In genomic region chr12:102966200-102966941, GRCh38 we compare ENCODE assay signal across 13 cellular contexts. TPM values are rescaled to one million over a fixed set of nuclear protein-coding genes. Genes with fewer than 3 reads are reported as not detected.
DNase-seq lines count a peak whose midpoint lies in the region; ATAC-seq and TF ChIP-seq lines count a peak whose summit lies in the region.
"Had no signal": no experiment of that assay in that cellular context is flagged by ENCODE, and none has a peak within 500 bp of the region (broad histone marks: within the 10 kb centered on the region; RNA-seq: fewer than 3 reads in every experiment).

No MANE protein-coding gene starts in this region.

- no peak overlapping the region for H3K9ac ChIP-seq in iPS-15b (ENCODE audit: low read depth, low read length)
- H3K9ac ChIP-seq: BLaER1 treated with 17β-estradiol and CSF1 and Interleukin-3, amounts not matched to agents 10 nM and 100 nM had no signal

- peaks cover 7% of the 10 kb centered on the region for H3K9me3 ChIP-seq in iPS-15b (ENCODE audit: control insufficient read depth, insufficient read depth, low read length)

- no peak for ATAC-seq in activated naive CD8-positive, alpha-beta T cell treated with anti-CD3 and anti-CD28 coated beads, Interleukin-2, amount 50 U/mL, for 24 hours
- ATAC-seq in WTC11 = no peak
- ATAC-seq: HCT116 had no signal

- H3K27me3 Mint-ChIP-seq in activated naive CD8-positive, alpha-beta T cell = peaks cover 66% of the 10 kb centered on the region
- peaks cover 79% of the 10 kb centered on the region for H3K27me3 Mint-ChIP-seq in activated naive CD8-positive, alpha-beta T cell treated with anti-CD3 and anti-CD28 coated beads, Interleukin-2, amount 50 U/mL, for 24 hours
- H3K27me3 Mint-ChIP-seq in WTC11 (ENCODE audit: low read depth) = peaks cover 86% of the 10 kb centered on the region
- H3K27me3 Mint-ChIP-seq in type B pancreatic cell = peaks cover 97% of the 10 kb centered on the region
- peaks cover 97% of the 10 kb centered on the region for H3K27me3 Mint-ChIP-seq in mesothelial cell of epicardium (ENCODE audit: low read depth)

- DNase-seq in activated naive CD8-positive, alpha-beta T cell treated with anti-CD3 and anti-CD28 coated beads, Interleukin-2, amount 50 U/mL, for 24 hours = no peak
- DNase-seq in WTC11 (ENCODE audit: low spot score) = no peak
- DNase-seq in type B pancreatic cell (ENCODE audit: extremely low spot score, unreplicated experiment) = no peak
- no peak for DNase-seq in amniotic stem cell (lab: John Stamatoyannopoulos, UW)
- no peak for DNase-seq in mesothelial cell of epicardium (ENCODE audit: low spot score in 2 of 2, unreplicated experiment in 2 of 2)
- DNase-seq in NCI-H1105 (lab: John Stamatoyannopoulos, UW) = no peak
- DNase-seq: DMS 273 treated with DMSO at 0.1 percent for 48 hours, NCI-H2227 treated with DMSO at 0.1 percent for 48 hours, PC-9 had no signal

- H3K27ac Mint-ChIP-seq in activated naive CD8-positive, alpha-beta T cell = no peak overlapping the region
- H3K27ac Mint-ChIP-seq in activated naive CD8-positive, alpha-beta T cell treated with anti-CD3 and anti-CD28 coated beads, Interleukin-2, amount 50 U/mL, for 24 hours = no peak overlapping the region
- H3K27ac Mint-ChIP-seq in WTC11 (no peak overlapping the region), type B pancreatic cell (no peak overlapping the region), mesothelial cell of epicardium (no peak overlapping the region)

- H3K9me3 Mint-ChIP-seq in activated naive CD8-positive, alpha-beta T cell (ENCODE audit: low read depth) = peaks cover 6% of the 10 kb centered on the region
- H3K9me3 Mint-ChIP-seq in activated naive CD8-positive, alpha-beta T cell treated with anti-CD3 and anti-CD28 coated beads, Interleukin-2, amount 50 U/mL, for 24 hours = peaks cover 7% of the 10 kb centered on the region
- H3K9me3 Mint-ChIP-seq in WTC11 (peaks cover 11% of the 10 kb centered on the region), type B pancreatic cell (peaks cover 4% of the 10 kb centered on the region), mesothelial cell of epicardium (peaks cover 10% of the 10 kb centered on the region)

- POLR2A ChIA-PET in WTC11 (lab: Charles Lee) = no interaction called here

- peak overlapping the region; percentile 52 for H3K4me3 ChIP-seq in iPS-15b (ENCODE audit: low read depth, low read length)
- H3K4me3 ChIP-seq: BLaER1 treated with 17β-estradiol and CSF1 and Interleukin-3, amounts not matched to agents 10 nM and 100 nM; PC-9 had no signal

- CTCF ChIA-PET in WTC11 (lab: Charles Lee) = interaction anchor here (0.9 to 3.3 kb wide), 3 partner anchors 10 to 18 kb away, joined by 3 to 20 read pairs (median 15); no protein-coding TSS in a partner anchor

- TF ChIP-seq CTCF in WTC11 (IDR thresholded peaks at IDR 0.05) (no peak), type B pancreatic cell (conservative IDR thresholded peaks at IDR 0.05) (no peak), mesothelial cell of epicardium (IDR thresholded peaks at IDR 0.05; ENCODE audit: unreplicated experiment) (no peak)

- peak overlapping the region; percentile 81 for H3K4me3 Mint-ChIP-seq in activated naive CD8-positive, alpha-beta T cell
- no peak overlapping the region for H3K4me3 Mint-ChIP-seq in activated naive CD8-positive, alpha-beta T cell treated with anti-CD3 and anti-CD28 coated beads, Interleukin-2, amount 50 U/mL, for 24 hours
- peak overlapping the region; percentile 79 for H3K4me3 Mint-ChIP-seq in WTC11
- peak overlapping the region; percentile 20 for H3K4me3 Mint-ChIP-seq in type B pancreatic cell
- H3K4me3 Mint-ChIP-seq in mesothelial cell of epicardium = no peak overlapping the region

- peaks cover 10% of the 10 kb centered on the region for H3K4me1 ChIP-seq in iPS-15b (ENCODE audit: control insufficient read depth, insufficient read depth, low read length)
- H3K4me1 ChIP-seq: BLaER1 treated with 17β-estradiol and CSF1 and Interleukin-3, amounts not matched to agents 10 nM and 100 nM had no signal

- H3K27me3 ChIP-seq in iPS-15b (ENCODE audit: control insufficient read depth, insufficient read depth, low read length) = peaks cover 82% of the 10 kb centered on the region

- peaks cover 6% of the 10 kb centered on the region for H3K36me3 Mint-ChIP-seq in activated naive CD8-positive, alpha-beta T cell
- H3K36me3 Mint-ChIP-seq in activated naive CD8-positive, alpha-beta T cell treated with anti-CD3 and anti-CD28 coated beads, Interleukin-2, amount 50 U/mL, for 24 hours (ENCODE audit: low read depth) = peaks cover 7% of the 10 kb centered on the region
- peaks cover 12% of the 10 kb centered on the region for H3K36me3 Mint-ChIP-seq in WTC11
- H3K36me3 Mint-ChIP-seq in type B pancreatic cell = peaks cover 5% of the 10 kb centered on the region
- peaks cover 3% of the 10 kb centered on the region for H3K36me3 Mint-ChIP-seq in mesothelial cell of epicardium

- peaks cover 35% of the 10 kb centered on the region for H3K4me1 Mint-ChIP-seq in activated naive CD8-positive, alpha-beta T cell (ENCODE audit: low read depth)
- H3K4me1 Mint-ChIP-seq in activated naive CD8-positive, alpha-beta T cell treated with anti-CD3 and anti-CD28 coated beads, Interleukin-2, amount 50 U/mL, for 24 hours = peaks cover 23% of the 10 kb centered on the region
- peaks cover 59% of the 10 kb centered on the region for H3K4me1 Mint-ChIP-seq in WTC11
- peaks cover 8% of the 10 kb centered on the region for H3K4me1 Mint-ChIP-seq in type B pancreatic cell (ENCODE audit: unreplicated experiment)
- H3K4me1 Mint-ChIP-seq in mesothelial cell of epicardium = peaks cover 12% of the 10 kb centered on the region

- H3K36me3 ChIP-seq in iPS-15b (ENCODE audit: control insufficient read depth, insufficient read depth, low read length) = no peaks in the 10 kb centered on the region
- H3K36me3 ChIP-seq: BLaER1 treated with 17β-estradiol and CSF1 and Interleukin-3, amounts not matched to agents 10 nM and 100 nM had no signal

TF ChIP-seq in WTC11, 78 proteins besides CTCF, POLR2A, EP300 and RAD21:
- TF ChIP-seq RORB (CRISPR knock-in tag; IDR thresholded peaks at IDR 0.05) = no peak
- TF ChIP-seq CREB1 (CRISPR knock-in tag; IDR thresholded peaks at IDR 0.05) = no peak
- no peak for TF ChIP-seq FOXJ3 (CRISPR knock-in tag; IDR thresholded peaks at IDR 0.05; ENCODE audit: borderline replicate concordance)
- TF ChIP-seq ZNF281 (CRISPR knock-in tag; IDR thresholded peaks at IDR 0.05) = no peak
- TF ChIP-seq TCF7 (CRISPR knock-in tag; IDR thresholded peaks at IDR 0.05; ENCODE audit: low read depth) = no peak
- no peak for TF ChIP-seq ATF1 (CRISPR knock-in tag; IDR thresholded peaks at IDR 0.05)
- TF ChIP-seq ATF2 (CRISPR knock-in tag; IDR thresholded peaks at IDR 0.05; ENCODE audit: borderline replicate concordance, low read depth) = no peak
- TF ChIP-seq ESRRA (CRISPR knock-in tag; IDR thresholded peaks at IDR 0.05; ENCODE audit: borderline replicate concordance) = no peak
- TF ChIP-seq ZMAT4 (CRISPR knock-in tag; IDR thresholded peaks at IDR 0.05) = no peak
- no peak for TF ChIP-seq SMAD3 (CRISPR knock-in tag; IDR thresholded peaks at IDR 0.05; ENCODE audit: borderline replicate concordance)
- TF ChIP-seq SP1 (CRISPR knock-in tag; conservative IDR thresholded peaks at IDR 0.05) = no peak

RNA-seq across cellular contexts. Expression of gene ASCL1, which starts 8.9 kb away (rescaled TPM):
- total RNA-seq in WTC11 (2021) (0.07 to 0.14 TPM (median 0.07 TPM) in 3 replicates), type B pancreatic cell (ENCODE audit: low replicate concordance) (7.5 and 10.4 TPM in 2 replicates), mesothelial cell of epicardium (not detected in 3 replicates)
- total RNA-seq: PC-9 had no signal

RNA-seq across cellular contexts. Expression of gene PAH, which starts 49.3 kb away (rescaled TPM):
- total RNA-seq in WTC11 (2021) = 4.0 to 9.8 TPM (median 5.7 TPM) in 3 replicates
- total RNA-seq in type B pancreatic cell (ENCODE audit: low replicate concordance) = 5.8 and 13.3 TPM in 2 replicates
- total RNA-seq in mesothelial cell of epicardium = 0.18 TPM in 1 of 3 replicates, not detected in the others
- total RNA-seq: PC-9 had no signal

Comparison
In these comparisons a context has a peak if more than half of its experiments do, and no peak if none do; other contexts are left out.
1. H3K4me3 Mint-ChIP-seq: peak in activated naive CD8-positive, alpha-beta T cell (single experiment), WTC11 (single experiment) and type B pancreatic cell (single experiment); none in activated naive CD8-positive, alpha-beta T cell treated with anti-CD3 and anti-CD28 coated beads, Interleukin-2, amount 50 U/mL, for 24 hours (single experiment) and mesothelial cell of epicardium (single experiment).